In the genomic region with DNA sequence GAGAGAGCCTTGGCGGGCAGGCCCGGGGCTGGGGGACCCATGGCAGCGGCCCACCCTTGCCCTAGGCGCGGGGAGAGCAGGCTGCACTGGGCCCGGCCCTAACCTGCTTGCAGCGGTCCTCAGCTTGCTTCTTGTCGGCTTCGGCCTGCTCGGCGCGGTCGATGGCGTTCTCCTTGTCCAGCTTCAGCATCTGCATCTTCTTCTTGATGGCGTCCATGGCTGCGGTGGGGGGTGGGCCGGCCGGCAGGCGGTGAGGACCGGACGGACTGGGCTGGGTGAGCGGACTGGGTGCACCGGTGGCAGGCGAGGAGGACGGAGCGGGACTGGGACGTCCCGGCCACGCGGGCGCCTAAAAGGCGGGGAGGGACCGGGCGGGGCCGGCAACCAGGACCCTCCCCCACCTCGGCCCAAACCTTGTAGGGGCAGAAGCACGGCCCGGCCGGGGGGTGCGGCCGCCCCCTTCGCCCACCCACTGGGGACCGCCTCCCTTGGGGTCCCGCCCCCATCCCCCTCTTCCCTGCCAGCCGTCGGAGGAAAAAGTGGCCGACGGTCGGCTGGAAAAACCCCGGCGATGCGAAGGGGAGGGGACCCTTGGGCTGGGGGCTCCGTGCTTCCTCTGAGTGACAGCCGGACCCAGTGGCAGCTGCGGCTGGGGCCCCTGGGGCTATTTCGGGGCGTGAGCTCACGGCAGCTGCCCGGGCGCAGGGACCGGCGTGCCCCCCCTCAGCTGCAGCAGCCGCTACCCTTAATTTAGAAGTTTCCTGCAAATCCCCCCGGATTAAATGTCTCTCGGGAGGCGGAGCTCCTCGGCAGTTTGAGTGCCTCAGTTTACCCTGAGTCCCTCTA, we compare ENCODE assay signal across 8 cellular contexts. TPM values are rescaled to one million over a fixed set of nuclear protein-coding genes. Genes with fewer than 3 reads are reported as not detected.
DNase-seq lines count a peak whose midpoint lies in the region; FAIRE-seq and TF ChIP-seq lines count a peak whose summit lies in the region.

TSS of gene TPM2 (minus strand) at position 325 of the 846 bp plus-strand sequence. CDS start at position 217, 108 bp downstream.

- intact Hi-C loops in Calu3 (cut with micrococcal nuclease; ENCODE audit: unreplicated experiment) (no loop called here), colonic mucosa (cut with DNase I) (no loop called here)

- H3K36me3 Mint-ChIP-seq in Calu3 (ENCODE audit: insufficient read depth, unreplicated experiment), result peaks cover 46% of the 10 kb centered on the region

- FAIRE-seq in RCC 7860 (lab: Jason Lieb, UNC), result no peak

- H3K4me3 ChIP-seq in MG63, result peak within 1 kb of the TSS; percentile 88
- peak within 1 kb of the TSS; percentile 55 for H3K4me3 ChIP-seq in colonic mucosa
- H3K4me3 ChIP-seq in liver (ENCODE audit: low read depth in 1 of 3, low read length in 3 of 3), result peak within 1 kb of the TSS; percentile 59 to 85 (median 77)

- H3K36me3 ChIP-seq in MG63, result peaks cover 53% of the 10 kb centered on the region
- no peaks in the 10 kb centered on the region for H3K36me3 ChIP-seq in colonic mucosa
- H3K36me3 ChIP-seq in liver (ENCODE audit: control insufficient read depth in 4 of 4, insufficient read depth in 3 of 4, low read depth in 1 of 4, low read length in 3 of 4), result peaks cover 0 to 2% (median 0%) of the 10 kb centered on the region in 4 donors

- H3K4me1 ChIP-seq in colonic mucosa (no peaks in the 10 kb centered on the region), liver (ENCODE audit: control insufficient read depth in 4 of 4, insufficient read depth in 4 of 4, low read length in 3 of 4) (peaks cover 0 to 10% (median 5%) of the 10 kb centered on the region in 4 donors)

- H3K27me3 ChIP-seq in MG63 (no peaks in the 10 kb centered on the region), colonic mucosa (no peaks in the 10 kb centered on the region), liver (ENCODE audit: control insufficient read depth in 4 of 4, insufficient read depth in 4 of 4, low read length in 3 of 4) (no peaks in the 10 kb centered on the region)

- TF ChIP-seq CTCF in Calu3 (IDR thresholded peaks at IDR 0.05; ENCODE audit: unreplicated experiment) (no peak), colonic mucosa (IDR thresholded peaks at IDR 0.05) (no peak), liver (IDR thresholded peaks at IDR 0.05; ENCODE audit: low read depth, low read length, missing input control) (no peak)

- WGBS in liver, result 54% methylated on average over 67 of the region's 67 CpGs

- peak within 1 kb of the TSS; percentile 87 for H3K4me3 Mint-ChIP-seq in Calu3 (ENCODE audit: low read depth, unreplicated experiment)

- H3K27ac ChIP-seq in colonic mucosa, result peak within 1 kb of the TSS; percentile 82
- peak within 1 kb of the TSS; percentile 77 to 81 for H3K27ac ChIP-seq in liver (ENCODE audit: low read depth in 1 of 2, low read length in 2 of 2)
- H3K27ac ChIP-seq in temporal lobe (ENCODE audit: low read depth, low read length), result peak within 1 kb of the TSS; percentile 40

- CTCF ChIA-PET in Calu3 (lab: Charles Lee), result interaction anchor here (1.1 to 2.9 kb wide), 3 partner anchors 17 to 29 kb away, joined by 3 to 7 read pairs (median 6); partner anchors contain the start of genes ARHGEF39 and CA9

- no peaks in the 10 kb centered on the region for H3K27me3 Mint-ChIP-seq in Calu3 (ENCODE audit: unreplicated experiment)

- peak within 1 kb of the TSS; percentile 95 for H3K27ac Mint-ChIP-seq in Calu3 (ENCODE audit: unreplicated experiment)

- no peaks in the 10 kb centered on the region for H3K9me3 Mint-ChIP-seq in Calu3 (ENCODE audit: low read depth, unreplicated experiment)

- no TSS peak for BruUV-seq in Calu3 (replicated peaks; lab: Mats Ljungman, UMichigan)

- H3K9me3 ChIP-seq in MG63 (no peaks in the 10 kb centered on the region), colonic mucosa (no peaks in the 10 kb centered on the region), liver (ENCODE audit: control insufficient read depth in 4 of 4, low read length in 3 of 4) (no peaks in the 10 kb centered on the region)

- H3K4me1 Mint-ChIP-seq in Calu3 (ENCODE audit: low read depth, unreplicated experiment), result peaks cover 8% of the 10 kb centered on the region

- TF ChIP-seq RAD21 in liver (IDR thresholded peaks at IDR 0.05), result no peak

- peak within 1 kb of the TSS; percentile 73 to 78 for H3K9ac ChIP-seq in colonic mucosa (ENCODE audit: low read depth in 2 of 2, low read length in 2 of 2)
- peak within 1 kb of the TSS in 1 of 2 donors; percentile 21 for H3K9ac ChIP-seq in liver (ENCODE audit: low read depth in 1 of 2, low read length in 2 of 2)

- DNase-seq in Calu3 (peak; percentile 51), MG63 (peak; percentile 99), colonic mucosa (peak; percentile 50), RCC 7860 (ENCODE audit: low spot score) (no peak), NCI-H446 treated with DMSO at 0.1 percent for 48 hours (lab: John Stamatoyannopoulos, UW) (no peak)
- DNase-seq in activated CD8-positive, alpha-beta memory T cell treated with anti-CD3 and anti-CD28 coated beads, Interleukin-2, amount 50 U/mL, for 4 hours, result no peak

TF ChIP-seq in liver, 16 proteins besides CTCF, POLR2A, EP300 and RAD21:
- TF ChIP-seq RXRA (IDR thresholded peaks at IDR 0.05), result no peak
- TF ChIP-seq, protein P1, sequence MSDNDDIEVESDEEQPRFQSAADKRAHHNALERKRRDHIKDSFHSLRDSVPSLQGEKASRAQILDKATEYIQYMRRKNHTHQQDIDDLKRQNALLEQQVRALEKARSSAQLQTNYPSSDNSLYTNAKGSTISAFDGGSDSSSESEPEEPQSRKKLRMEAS (IDR thresholded peaks at IDR 0.05), result no peak
- no peak for TF ChIP-seq FOXA1 (IDR thresholded peaks at IDR 0.05)
- no peak for TF ChIP-seq FOXA2 (IDR thresholded peaks at IDR 0.05)
- TF ChIP-seq NR2F2 (IDR thresholded peaks at IDR 0.05), result no peak
- TF ChIP-seq GABPA (IDR thresholded peaks at IDR 0.05 in 1 of 2, conservative IDR thresholded peaks at IDR 0.05 in 1 of 2), result no peak
- no peak for TF ChIP-seq HNF4A (conservative IDR thresholded peaks at IDR 0.05)
- TF ChIP-seq HNF4G (IDR thresholded peaks at IDR 0.05), result no peak
- TF ChIP-seq EGR1 (IDR thresholded peaks at IDR 0.05; ENCODE audit: low read depth in 2 of 2), result no peak
- TF ChIP-seq YY1 (IDR thresholded peaks at IDR 0.05), result no peak
- no peak for TF ChIP-seq SP1 (IDR thresholded peaks at IDR 0.05)
- no peak for TF ChIP-seq ATF3 (IDR thresholded peaks at IDR 0.05)
- TF ChIP-seq TAF1 (conservative IDR thresholded peaks at IDR 0.05), result no peak
- TF ChIP-seq JUND (IDR thresholded peaks at IDR 0.05), result no peak
- TF ChIP-seq, protein P2, sequence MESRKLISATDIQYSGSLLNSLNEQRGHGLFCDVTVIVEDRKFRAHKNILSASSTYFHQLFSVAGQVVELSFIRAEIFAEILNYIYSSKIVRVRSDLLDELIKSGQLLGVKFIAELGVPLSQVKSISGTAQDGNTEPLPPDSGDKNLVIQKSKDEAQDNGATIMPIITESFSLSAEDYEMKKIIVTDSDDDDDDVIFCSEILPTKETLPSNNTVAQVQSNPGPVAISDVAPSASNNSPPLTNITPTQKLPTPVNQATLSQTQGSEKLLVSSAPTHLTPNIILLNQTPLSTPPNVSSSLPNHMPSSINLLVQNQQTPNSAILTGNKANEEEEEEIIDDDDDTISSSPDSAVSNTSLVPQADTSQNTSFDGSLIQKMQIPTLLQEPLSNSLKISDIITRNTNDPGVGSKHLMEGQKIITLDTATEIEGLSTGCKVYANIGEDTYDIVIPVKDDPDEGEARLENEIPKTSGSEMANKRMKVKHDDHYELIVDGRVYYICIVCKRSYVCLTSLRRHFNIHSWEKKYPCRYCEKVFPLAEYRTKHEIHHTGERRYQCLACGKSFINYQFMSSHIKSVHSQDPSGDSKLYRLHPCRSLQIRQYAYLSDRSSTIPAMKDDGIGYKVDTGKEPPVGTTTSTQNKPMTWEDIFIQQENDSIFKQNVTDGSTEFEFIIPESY (IDR thresholded peaks at IDR 0.05), result no peak
- TF ChIP-seq, protein P3, sequence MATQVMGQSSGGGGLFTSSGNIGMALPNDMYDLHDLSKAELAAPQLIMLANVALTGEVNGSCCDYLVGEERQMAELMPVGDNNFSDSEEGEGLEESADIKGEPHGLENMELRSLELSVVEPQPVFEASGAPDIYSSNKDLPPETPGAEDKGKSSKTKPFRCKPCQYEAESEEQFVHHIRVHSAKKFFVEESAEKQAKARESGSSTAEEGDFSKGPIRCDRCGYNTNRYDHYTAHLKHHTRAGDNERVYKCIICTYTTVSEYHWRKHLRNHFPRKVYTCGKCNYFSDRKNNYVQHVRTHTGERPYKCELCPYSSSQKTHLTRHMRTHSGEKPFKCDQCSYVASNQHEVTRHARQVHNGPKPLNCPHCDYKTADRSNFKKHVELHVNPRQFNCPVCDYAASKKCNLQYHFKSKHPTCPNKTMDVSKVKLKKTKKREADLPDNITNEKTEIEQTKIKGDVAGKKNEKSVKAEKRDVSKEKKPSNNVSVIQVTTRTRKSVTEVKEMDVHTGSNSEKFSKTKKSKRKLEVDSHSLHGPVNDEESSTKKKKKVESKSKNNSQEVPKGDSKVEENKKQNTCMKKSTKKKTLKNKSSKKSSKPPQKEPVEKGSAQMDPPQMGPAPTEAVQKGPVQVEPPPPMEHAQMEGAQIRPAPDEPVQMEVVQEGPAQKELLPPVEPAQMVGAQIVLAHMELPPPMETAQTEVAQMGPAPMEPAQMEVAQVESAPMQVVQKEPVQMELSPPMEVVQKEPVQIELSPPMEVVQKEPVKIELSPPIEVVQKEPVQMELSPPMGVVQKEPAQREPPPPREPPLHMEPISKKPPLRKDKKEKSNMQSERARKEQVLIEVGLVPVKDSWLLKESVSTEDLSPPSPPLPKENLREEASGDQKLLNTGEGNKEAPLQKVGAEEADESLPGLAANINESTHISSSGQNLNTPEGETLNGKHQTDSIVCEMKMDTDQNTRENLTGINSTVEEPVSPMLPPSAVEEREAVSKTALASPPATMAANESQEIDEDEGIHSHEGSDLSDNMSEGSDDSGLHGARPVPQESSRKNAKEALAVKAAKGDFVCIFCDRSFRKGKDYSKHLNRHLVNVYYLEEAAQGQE (IDR thresholded peaks at IDR 0.05), result no peak

RNA-seq across cellular contexts. Expression of gene TPM2, which starts in this region (rescaled TPM):
- total RNA-seq in Calu3 (2022) (138 and 145 TPM in 2 replicates), colonic mucosa (100 to 1,000 TPM in 1 of 2 donors, 10 to 100 TPM in 1; 29.8 to 321 TPM), liver (10 to 100 TPM in 1 of 2 donors, 1 to 10 TPM in 1; 4.3 to 23.7 TPM), temporal lobe (12.0 TPM)
- 2,986 and 3,667 TPM in 2 replicates for total RNA-seq in MG63 (2014; rRNA removed; shearing (Covaris generic); ENCODE audit: low replicate concordance)
- polyA plus RNA-seq in liver, result 10 to 100 TPM in 1 of 2 donors, 1 to 10 TPM in 1; 4.2 to 31.4 TPM

Comparison
In these comparisons a context has a peak if more than half of its experiments do, and no peak if none do; other contexts are left out.
1. DNase-seq: peak in Calu3 (single experiment), MG63 (single experiment) and colonic mucosa (single experiment); none in activated CD8-positive, alpha-beta memory T cell treated with anti-CD3 and anti-CD28 coated beads, Interleukin-2, amount 50 U/mL, for 4 hours (single experiment), RCC 7860 (single experiment) and NCI-H446 treated with DMSO at 0.1 percent for 48 hours (single experiment).
2. Peak in every context shown above with its lines, with median percentiles within 50 percentile points of each other: H3K4me3 ChIP-seq and H3K27ac ChIP-seq.